In genomic region chr6:142753196-142753595, GRCh38 we compare ENCODE assay signal across 22 cellular contexts.
DNase-seq lines count a peak whose midpoint lies in the region; ATAC-seq and TF ChIP-seq lines count a peak whose summit lies in the region.
"Had no signal": no experiment of that assay in that cellular context is flagged by ENCODE, and none has a peak within 500 bp of the region (broad histone marks: within the 10 kb centered on the region; RNA-seq: fewer than 3 reads in every experiment).

No MANE protein-coding gene starts in this region.

- CTCF ChIA-PET in activated naive CD4-positive, alpha-beta T cell treated with anti-CD3 and anti-CD28 coated beads for 36 hours (lab: Charles Lee), result no interaction called here
- CTCF ChIA-PET in activated naive CD4-positive, alpha-beta T cell treated with anti-CD3 and anti-CD28 coated beads, Interleukin-2, amount 10 ng/mL, durations not matched to agents 7 days and 5 days (lab: Charles Lee), result no interaction called here
- CTCF ChIA-PET in T-cell (lab: Charles Lee), result interaction anchor here in 1 of 2 donors (0.6 kb wide), 1 partner anchor 102 kb away, joined by 3 read pairs; no protein-coding TSS in a partner anchor

- H3K27ac Mint-ChIP-seq in activated naive CD4-positive, alpha-beta T cell treated with anti-CD3 and anti-CD28 coated beads for 36 hours, result peak overlapping the region; percentile 38
- no peak overlapping the region for H3K27ac Mint-ChIP-seq in activated naive CD4-positive, alpha-beta T cell treated with anti-CD3 and anti-CD28 coated beads, Interleukin-2, amount 10 ng/mL, durations not matched to agents 7 days and 5 days
- H3K27ac Mint-ChIP-seq in CD4-positive, CD25-positive, alpha-beta regulatory T cell, result peak overlapping the region; percentile 39 to 48 (median 41)
- H3K27ac Mint-ChIP-seq in T-cell, result peak overlapping the region; percentile 37 to 56
- H3K27ac Mint-ChIP-seq in naive thymus-derived CD8-positive, alpha-beta T cell, result peak overlapping the region in 8 of 10 donors; percentile 35 to 91 (median 58)
- no peak overlapping the region for H3K27ac Mint-ChIP-seq in osteocyte (ENCODE audit: unreplicated experiment)

- no peak overlapping the region for H3K4me3 Mint-ChIP-seq in activated naive CD4-positive, alpha-beta T cell treated with anti-CD3 and anti-CD28 coated beads for 36 hours
- H3K4me3 Mint-ChIP-seq in activated naive CD4-positive, alpha-beta T cell treated with anti-CD3 and anti-CD28 coated beads, Interleukin-2, amount 10 ng/mL, durations not matched to agents 7 days and 5 days, result no peak overlapping the region
- H3K4me3 Mint-ChIP-seq in CD4-positive, CD25-positive, alpha-beta regulatory T cell, result peak overlapping the region in 1 of 4 donors; percentile 65
- no peak overlapping the region for H3K4me3 Mint-ChIP-seq in T-cell
- peak overlapping the region in 1 of 10 donors; percentile 24 for H3K4me3 Mint-ChIP-seq in naive thymus-derived CD8-positive, alpha-beta T cell
- H3K4me3 Mint-ChIP-seq in osteocyte (ENCODE audit: unreplicated experiment), result no peak overlapping the region

- H3K4me1 ChIP-seq in CD4-positive, CD25-positive, alpha-beta regulatory T cell (ENCODE audit: control insufficient read depth, insufficient read depth, low read length, poor library complexity, severe bottlenecking), result no peaks in the 10 kb centered on the region

- intact Hi-C loops in activated naive CD4-positive, alpha-beta T cell treated with anti-CD3 and anti-CD28 coated beads for 36 hours (cut with micrococcal nuclease), result no loop called here
- intact Hi-C loops in Right ventricle myocardium inferior (cut with DNase I), result no loop called here

- H3K36me3 ChIP-seq in CD4-positive, CD25-positive, alpha-beta regulatory T cell (ENCODE audit: control insufficient read depth, insufficient read depth, low read length), result peaks cover 50% of the 10 kb centered on the region

- DNase-seq in activated naive CD4-positive, alpha-beta T cell treated with anti-CD3 and anti-CD28 coated beads for 36 hours, result no peak
- DNase-seq in activated naive CD4-positive, alpha-beta T cell treated with anti-CD3 and anti-CD28 coated beads, Interleukin-2, amount 10 ng/mL, durations not matched to agents 7 days and 5 days, result no peak
- DNase-seq in CD4-positive, CD25-positive, alpha-beta regulatory T cell, result no peak
- DNase-seq in T-cell, result no peak
- no peak for DNase-seq in naive thymus-derived CD8-positive, alpha-beta T cell
- DNase-seq in Right ventricle myocardium inferior (ENCODE audit: missing footprints), result no peak
- DNase-seq in RKO (ENCODE audit: low spot score), result no peak
- no peak for DNase-seq in osteocyte (ENCODE audit: extremely low spot score, unreplicated experiment)
- DNase-seq: AML-193; C1 segment of cervical spinal cord; NCI-H1048; NCI-H1417; NCI-H1694; NCI-H2029 treated with DMSO at 0.1 percent for 48 hours; NCI-H446 treated with DMSO at 0.1 percent for 48 hours; NCI-H526; NCI-H82; NK-92 treated with Interleukin-12 subunit alpha and Interleukin-12 subunit beta, amount 100 ng/mL, for 24 hours; PC-3; Right ventricle myocardium superior had no signal

- H3K9me3 ChIP-seq in CD4-positive, CD25-positive, alpha-beta regulatory T cell (ENCODE audit: control insufficient read depth in 2 of 2, low read length in 2 of 2), result no peaks in the 10 kb centered on the region
- H3K9me3 ChIP-seq: SJSA1 had no signal

- POLR2A ChIA-PET in T-cell (lab: Charles Lee), result no interaction called here
- POLR2A ChIA-PET in naive thymus-derived CD8-positive, alpha-beta T cell (lab: Charles Lee), result no interaction called here

- no peaks in the 10 kb centered on the region for H3K27me3 Mint-ChIP-seq in activated naive CD4-positive, alpha-beta T cell treated with anti-CD3 and anti-CD28 coated beads for 36 hours (ENCODE audit: low read depth)
- no peaks in the 10 kb centered on the region for H3K27me3 Mint-ChIP-seq in activated naive CD4-positive, alpha-beta T cell treated with anti-CD3 and anti-CD28 coated beads, Interleukin-2, amount 10 ng/mL, durations not matched to agents 7 days and 5 days
- H3K27me3 Mint-ChIP-seq in CD4-positive, CD25-positive, alpha-beta regulatory T cell, result no peaks in the 10 kb centered on the region
- H3K27me3 Mint-ChIP-seq in T-cell (no peaks in the 10 kb centered on the region), osteocyte (ENCODE audit: unreplicated experiment) (no peaks in the 10 kb centered on the region)
- no peaks in the 10 kb centered on the region for H3K27me3 Mint-ChIP-seq in naive thymus-derived CD8-positive, alpha-beta T cell

- H3K27ac ChIP-seq in CD4-positive, CD25-positive, alpha-beta regulatory T cell (ENCODE audit: insufficient read depth, low read length, poor library complexity, severe bottlenecking), result no peak overlapping the region
- H3K27ac ChIP-seq: HL-60, SJSA1 had no signal

- H3K27me3 ChIP-seq in CD4-positive, CD25-positive, alpha-beta regulatory T cell (ENCODE audit: control insufficient read depth, insufficient read depth, low read length), result no peaks in the 10 kb centered on the region
- H3K27me3 ChIP-seq: SJSA1 had no signal

- no peak overlapping the region for H3K4me3 ChIP-seq in CD4-positive, CD25-positive, alpha-beta regulatory T cell (ENCODE audit: low read depth, low read length)
- H3K4me3 ChIP-seq: SJSA1 had no signal

- no peak for TF ChIP-seq CTCF in osteocyte (IDR thresholded peaks at IDR 0.05)

- no peaks in the 10 kb centered on the region for H3K9me3 Mint-ChIP-seq in activated naive CD4-positive, alpha-beta T cell treated with anti-CD3 and anti-CD28 coated beads for 36 hours
- H3K9me3 Mint-ChIP-seq in activated naive CD4-positive, alpha-beta T cell treated with anti-CD3 and anti-CD28 coated beads, Interleukin-2, amount 10 ng/mL, durations not matched to agents 7 days and 5 days, result no peaks in the 10 kb centered on the region
- no peaks in the 10 kb centered on the region for H3K9me3 Mint-ChIP-seq in CD4-positive, CD25-positive, alpha-beta regulatory T cell
- H3K9me3 Mint-ChIP-seq in T-cell, result no peaks in the 10 kb centered on the region
- H3K9me3 Mint-ChIP-seq in naive thymus-derived CD8-positive, alpha-beta T cell, result no peaks in the 10 kb centered on the region
- no peaks in the 10 kb centered on the region for H3K9me3 Mint-ChIP-seq in osteocyte (ENCODE audit: unreplicated experiment)

- peaks cover 34% of the 10 kb centered on the region for H3K36me3 Mint-ChIP-seq in activated naive CD4-positive, alpha-beta T cell treated with anti-CD3 and anti-CD28 coated beads for 36 hours (ENCODE audit: low read depth)
- peaks cover 37% of the 10 kb centered on the region for H3K36me3 Mint-ChIP-seq in activated naive CD4-positive, alpha-beta T cell treated with anti-CD3 and anti-CD28 coated beads, Interleukin-2, amount 10 ng/mL, durations not matched to agents 7 days and 5 days
- peaks cover 45% of the 10 kb centered on the region for H3K36me3 Mint-ChIP-seq in CD4-positive, CD25-positive, alpha-beta regulatory T cell
- peaks cover 39% of the 10 kb centered on the region for H3K36me3 Mint-ChIP-seq in T-cell
- peaks cover 12 to 56% (median 28%) of the 10 kb centered on the region in 3 donors for H3K36me3 Mint-ChIP-seq in naive thymus-derived CD8-positive, alpha-beta T cell
- H3K36me3 Mint-ChIP-seq in osteocyte (ENCODE audit: unreplicated experiment), result peaks cover 43% of the 10 kb centered on the region

- no peak for ATAC-seq in CD4-positive, CD25-positive, alpha-beta regulatory T cell (ENCODE audit: low read depth in 2 of 2)
- ATAC-seq in T-cell (replicated peaks in 1 of 4) (no peak), Right ventricle myocardium inferior (no peak)
- no peak for ATAC-seq in naive thymus-derived CD8-positive, alpha-beta T cell
- ATAC-seq: PC-3 had no signal

- H3K4me1 Mint-ChIP-seq in activated naive CD4-positive, alpha-beta T cell treated with anti-CD3 and anti-CD28 coated beads for 36 hours (ENCODE audit: low read depth), result peaks cover 34% of the 10 kb centered on the region
- H3K4me1 Mint-ChIP-seq in activated naive CD4-positive, alpha-beta T cell treated with anti-CD3 and anti-CD28 coated beads, Interleukin-2, amount 10 ng/mL, durations not matched to agents 7 days and 5 days, result peaks cover 13% of the 10 kb centered on the region
- peaks cover 23 to 46% (median 37%) of the 10 kb centered on the region in 4 donors for H3K4me1 Mint-ChIP-seq in CD4-positive, CD25-positive, alpha-beta regulatory T cell
- H3K4me1 Mint-ChIP-seq in T-cell (peaks cover 33 to 42% (median 38%) of the 10 kb centered on the region in 3 donors), osteocyte (ENCODE audit: unreplicated experiment) (peaks cover 12% of the 10 kb centered on the region)
- peaks cover 30 to 41% (median 31%) of the 10 kb centered on the region in 4 donors for H3K4me1 Mint-ChIP-seq in naive thymus-derived CD8-positive, alpha-beta T cell

Comparison
In these comparisons a context has a peak if more than half of its experiments do, and no peak if none do; other contexts are left out.
1. H3K27ac Mint-ChIP-seq: peak in activated naive CD4-positive, alpha-beta T cell treated with anti-CD3 and anti-CD28 coated beads for 36 hours (single experiment), CD4-positive, CD25-positive, alpha-beta regulatory T cell (3 of 3), T-cell (2 of 2) and naive thymus-derived CD8-positive, alpha-beta T cell (8 of 10); none in activated naive CD4-positive, alpha-beta T cell treated with anti-CD3 and anti-CD28 coated beads, Interleukin-2, amount 10 ng/mL, durations not matched to agents 7 days and 5 days (single experiment) and osteocyte (single experiment).